ENCODE assay signal across 8 cellular contexts in genomic region chr18:45212186-45213039, GRCh38.
DNase-seq lines count a peak whose midpoint lies in the region; ATAC-seq and TF ChIP-seq lines count a peak whose summit lies in the region.

No MANE protein-coding gene starts in this region.

- H3K27ac Mint-ChIP-seq in osteocyte (ENCODE audit: unreplicated experiment) = no peak overlapping the region

- TF ChIP-seq POLR2A in HCT116 (IDR thresholded peaks at IDR 0.05; ENCODE audit: borderline replicate concordance, extremely low read depth, insufficient read depth, insufficient read length) = no peak
- no peak for TF ChIP-seq POLR2A in gastroesophageal sphincter (IDR thresholded peaks at IDR 0.05)
- TF ChIP-seq POLR2A in transverse colon (IDR thresholded peaks at IDR 0.05) = no peak

- in situ Hi-C loops in transverse colon (cut with MboI; ENCODE audit: low pct_ligation_motif_present in 1 of 4, low pct_unique_long_range_greater_than_20kb in 1 of 4, low sequenced_read_pairs in 3 of 4) = loop anchor here in 2 of 4 donors (5.0 to 25.0 kb wide), 4 partner anchors 300 to 1075 kb away; partner anchors contain the start of gene SETBP1 (in 1 of the 2)

- RAD21 ChIA-PET in HCT116 (lab: Charles Lee; ENCODE audit: low non-redundant PET in 1 of 2, low total read pairs in 2 of 2, uncharacterized antibody in 2 of 2, unreplicated experiment in 2 of 2) = no interaction called here

- TF ChIP-seq CTCF in GM10266 (IDR thresholded peaks at IDR 0.05; ENCODE audit: control insufficient read depth, insufficient read depth, low read depth, missing control alignments) (peak; percentile 94), HCT116 (IDR thresholded peaks at IDR 0.05 in 2 of 3, conservative IDR thresholded peaks at IDR 0.05 in 1 of 3; ENCODE audit: borderline replicate concordance in 1 of 3, insufficient read depth in 1 of 3, low read depth in 2 of 3, low read length in 2 of 3) (peak; percentile 72 to 80 (median 78)), RWPE1 (conservative IDR thresholded peaks at IDR 0.05; ENCODE audit: low read depth) (peak; percentile 85), gastroesophageal sphincter (IDR thresholded peaks at IDR 0.05) (peak; percentile 75 to 91 (median 82)), osteocyte (IDR thresholded peaks at IDR 0.05) (peak; percentile 75), transverse colon (IDR thresholded peaks at IDR 0.05) (peak; percentile 89 to 96 (median 94))

- no peaks in the 10 kb centered on the region for H4K20me1 ChIP-seq in HCT116 (ENCODE audit: insufficient read depth)

- intact Hi-C loops in HCT116 (cut with micrococcal nuclease) (loop anchor here (5.0 kb wide), 1 partner anchor 1590 kb away; no protein-coding TSS in a partner anchor), transverse colon (cut with DNase I; ENCODE audit: low total_unique reads) (loop anchor here (5.0 kb wide), 1 partner anchor 535 kb away; no protein-coding TSS in a partner anchor)

- CTCF ChIA-PET in HCT116 (lab: Charles Lee) (no interaction called here), RWPE1 (lab: Yijun Ruan, JAX) (interaction anchor here (0.5 to 1.4 kb wide), 9 partner anchors 11 to 1424 kb away, joined by 3 to 4 read pairs (median 3); no protein-coding TSS in a partner anchor)

- H3K36me3 ChIP-seq in HCT116 (ENCODE audit: control insufficient read depth in 1 of 2, insufficient read depth in 2 of 2, low read length in 2 of 2) (no peaks in the 10 kb centered on the region), gastroesophageal sphincter (no peaks in the 10 kb centered on the region), transverse colon (no peaks in the 10 kb centered on the region)

- WGBS in gastroesophageal sphincter (ENCODE audit: low coverage in 1 of 2), 2 donors = 67 to 68% methylated on average over 12 of the region's 13 CpGs
- WGBS in transverse colon (ENCODE audit: low coverage in 1 of 2), 2 donors = 53 to 69% methylated on average over 9 to 13 of the region's 13 CpGs

- peak; percentile 87 for ATAC-seq in HCT116
- peak; percentile 80 for ATAC-seq in gastroesophageal sphincter

- POLR2A ChIA-PET in HCT116 (lab: Charles Lee) (no interaction called here), RWPE1 (lab: Yijun Ruan, JAX; ENCODE audit: low non-redundant PET) (no interaction called here)

- DNase-seq in GM10266 (ENCODE audit: extremely low spot score) = peak; percentile 55
- DNase-seq in HCT116 (ENCODE audit: low read depth, low spot score) = peak; percentile 22
- DNase-seq in M059J (ENCODE audit: low read depth) = peak; percentile 81
- peak; percentile 35 for DNase-seq in RWPE1 (ENCODE audit: low spot score)
- peak; percentile 6 to 39 for DNase-seq in activated T-helper 1 cell treated with anti-CD3 and anti-CD28 coated beads, Interleukin-2, amount 50 U/mL, for 16 hours (ENCODE audit: low read depth in 1 of 2, low spot score in 1 of 2)
- DNase-seq in osteocyte (ENCODE audit: extremely low spot score, unreplicated experiment) = no peak
- peak; percentile 89 for DNase-seq in transverse colon

- no peaks in the 10 kb centered on the region for H3K79me2 ChIP-seq in HCT116 (ENCODE audit: insufficient read depth, low read length)

- H3K9ac ChIP-seq in HCT116 (ENCODE audit: low read length) = no peak overlapping the region

- no peak overlapping the region for H2AFZ ChIP-seq in HCT116 (ENCODE audit: low read depth, low read length, poor library complexity, severe bottlenecking)

- no peaks in the 10 kb centered on the region for H3K27me3 Mint-ChIP-seq in osteocyte (ENCODE audit: unreplicated experiment)

- H3K4me1 ChIP-seq in HCT116 (ENCODE audit: control insufficient read depth in 1 of 2, insufficient read depth in 2 of 2, low read length in 2 of 2) (no peaks in the 10 kb centered on the region), gastroesophageal sphincter (no peaks in the 10 kb centered on the region), transverse colon (no peaks in the 10 kb centered on the region)

- H3K9me3 ChIP-seq in HCT116 (ENCODE audit: control insufficient read depth in 1 of 2, insufficient read depth in 1 of 2, low read depth in 1 of 2, low read length in 2 of 2) (peaks cover 0 to 7% of the 10 kb centered on the region in 2 experiments; a peak in 1 of 4 replicates), gastroesophageal sphincter (no peaks in the 10 kb centered on the region), transverse colon (no peaks in the 10 kb centered on the region)

- H3K27me3 ChIP-seq in HCT116 (ENCODE audit: insufficient read depth, low read length) (no peaks in the 10 kb centered on the region), gastroesophageal sphincter (no peaks in the 10 kb centered on the region), transverse colon (no peaks in the 10 kb centered on the region)

- no peak overlapping the region for H3K4me2 ChIP-seq in HCT116 (ENCODE audit: low read length)

- H3K4me3 ChIP-seq in HCT116 (replicated peaks in 1 of 2; ENCODE audit: low read depth in 1 of 2, low read length in 2 of 2) = no peak overlapping the region
- no peak overlapping the region for H3K4me3 ChIP-seq in gastroesophageal sphincter
- H3K4me3 ChIP-seq in transverse colon = no peak overlapping the region

- no peak overlapping the region for H3K4me3 Mint-ChIP-seq in osteocyte (ENCODE audit: unreplicated experiment)

- H3K4me1 Mint-ChIP-seq in osteocyte (ENCODE audit: unreplicated experiment) = peaks cover 18% of the 10 kb centered on the region

- peak; percentile 42 for TF ChIP-seq RAD21 in HCT116 (IDR thresholded peaks at IDR 0.05; ENCODE audit: low read depth)

- H3K9me2 ChIP-seq in HCT116 (ENCODE audit: insufficient read depth) = no peaks in the 10 kb centered on the region

- no TSS peak for BruUV-seq in HCT116 (replicated peaks; lab: Mats Ljungman, UMichigan)

- no peaks in the 10 kb centered on the region for H3K9me3 Mint-ChIP-seq in osteocyte (ENCODE audit: unreplicated experiment)

- H3K27ac ChIP-seq in HCT116 (ENCODE audit: low read depth, low read length) (no peak overlapping the region), RWPE1 (no peak overlapping the region), gastroesophageal sphincter (no peak overlapping the region), transverse colon (no peak overlapping the region)

- no peak for TF ChIP-seq EP300 in gastroesophageal sphincter (IDR thresholded peaks at IDR 0.05)
- no peak for TF ChIP-seq EP300 in transverse colon (IDR thresholded peaks at IDR 0.05; ENCODE audit: low read depth)

- H3K36me3 Mint-ChIP-seq in osteocyte (ENCODE audit: unreplicated experiment) = no peaks in the 10 kb centered on the region

TF ChIP-seq in HCT116, 20 proteins besides CTCF, POLR2A, EP300 and RAD21:
- no peak for TF ChIP-seq FOSL1 (IDR thresholded peaks at IDR 0.05; ENCODE audit: low read depth)
- TF ChIP-seq ZBTB33 (IDR thresholded peaks at IDR 0.05; ENCODE audit: extremely low read depth, insufficient replicate concordance, low read length) = no peak
